26 cellular contexts compared by ENCODE assay signal in the genomic region with DNA sequence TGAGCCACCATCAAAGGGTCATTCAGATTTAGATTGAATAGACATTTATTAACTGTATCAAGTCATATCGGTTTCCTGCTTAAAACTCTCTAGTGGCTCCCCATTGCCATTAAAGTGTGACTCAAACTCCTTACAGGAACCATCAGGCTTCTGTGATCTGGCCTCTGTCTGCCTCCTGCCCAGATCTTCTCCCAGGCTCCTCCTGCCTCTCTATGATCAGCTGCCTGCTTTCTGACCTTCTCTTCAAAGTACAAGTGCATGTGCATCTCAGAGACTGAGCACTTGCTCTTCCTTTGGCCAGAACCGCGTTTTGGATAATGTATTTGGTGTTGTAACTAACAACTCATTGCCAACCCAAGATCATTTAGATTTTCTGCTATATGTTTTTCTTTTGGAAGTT. TPM values are rescaled to one million over a fixed set of nuclear protein-coding genes. Genes with fewer than 3 reads are reported as not detected.
DNase-seq lines count a peak whose midpoint lies in the region; ATAC-seq and TF ChIP-seq lines count a peak whose summit lies in the region.
"Had no signal": no experiment of that assay in that cellular context is flagged by ENCODE, and none has a peak within 500 bp of the region (broad histone marks: within the 10 kb centered on the region; RNA-seq: fewer than 3 reads in every experiment).

No MANE protein-coding gene starts in this region.

- H3K27me3 ChIP-seq in HCT116 (ENCODE audit: insufficient read depth, low read length): no peaks in the 10 kb centered on the region
- H3K27me3 ChIP-seq: BLaER1 had no signal

- H3K4me1 ChIP-seq in HCT116 (ENCODE audit: control insufficient read depth in 1 of 2, insufficient read depth in 2 of 2, low read length in 2 of 2): peaks cover 0 to 14% of the 10 kb centered on the region in 2 experiments; a peak in 2 of 4 replicates
- H3K4me1 ChIP-seq: BLaER1 had no signal

- H3K9me3 ChIP-seq in HCT116 (ENCODE audit: control insufficient read depth in 1 of 2, insufficient read depth in 1 of 2, low read depth in 1 of 2, low read length in 2 of 2): no peaks in the 10 kb centered on the region
- H3K9me3 ChIP-seq: BLaER1, Caco-2 had no signal

- H2AFZ ChIP-seq in HCT116 (ENCODE audit: low read depth, low read length, poor library complexity, severe bottlenecking): no peak overlapping the region

- CTCF ChIA-PET in HCT116 (lab: Charles Lee): no interaction called here

- H3K9me2 ChIP-seq in HCT116 (ENCODE audit: insufficient read depth): no peaks in the 10 kb centered on the region

- DNase-seq in HCT116 (ENCODE audit: low read depth, low spot score) (no peak), LoVo (ENCODE audit: low spot score) (peak; percentile 62), stromal cell of bone marrow (ENCODE audit: low read depth) (peak; percentile 6), hippocampal formation (lab: John Stamatoyannopoulos, UW) (no peak)
- no peak for DNase-seq in activated T-cell treated with anti-CD3 and anti-CD28 coated beads, Interleukin-2, amount 50 U/mL, for 1 hour
- DNase-seq: Caco-2; CD4-positive, alpha-beta T cell; DMS 273 treated with DMSO at 0.1 percent for 48 hours; HFFc6; MM.1S; NCI-H1048; NCI-H1436; NCI-H2029; NCI-H2171 treated with DMSO at 0.1 percent for 48 hours; NCI-H524 treated with DMSO at 0.1 percent for 48 hours; NCI-H82; OCI-M1; Right ventricle myocardium superior; SW 1271 had no signal

- ATAC-seq in HCT116 (peak; percentile 53; the same call in 1 of the 2 replicates), GM18519 (IDR thresholded peaks at IDR 0.05; ENCODE audit: low FRiP score, unreplicated experiment) (no peak)
- ATAC-seq: HepG2, K562 had no signal

- H3K79me2 ChIP-seq in HCT116 (ENCODE audit: insufficient read depth, low read length): no peaks in the 10 kb centered on the region

- TF ChIP-seq POLR2A in HCT116 (IDR thresholded peaks at IDR 0.05; ENCODE audit: borderline replicate concordance, extremely low read depth, insufficient read depth, insufficient read length): no peak

- intact Hi-C loops in HCT116 (cut with micrococcal nuclease): no loop called here

- H3K9ac ChIP-seq in HCT116 (ENCODE audit: low read length): no peak overlapping the region
- H3K9ac ChIP-seq: BLaER1 had no signal

- H3K27ac ChIP-seq in HCT116 (ENCODE audit: low read depth, low read length): no peak overlapping the region
- peak overlapping the region; percentile 16; the same call in 1 of the 2 replicates for H3K27ac ChIP-seq in VCaP
- H3K27ac ChIP-seq: BLaER1 had no signal

- no peak overlapping the region for H3K4me3 ChIP-seq in HCT116 (replicated peaks in 1 of 2; ENCODE audit: low read depth in 1 of 2, low read length in 2 of 2)
- H3K4me3 ChIP-seq: BLaER1, K562 had no signal

- TF ChIP-seq CTCF in HCT116 (IDR thresholded peaks at IDR 0.05 in 2 of 3, conservative IDR thresholded peaks at IDR 0.05 in 1 of 3; ENCODE audit: borderline replicate concordance in 1 of 3, insufficient read depth in 1 of 3, low read depth in 2 of 3, low read length in 2 of 3) (no peak), VCaP (conservative IDR thresholded peaks at IDR 0.05) (no peak)

- BruUV-seq in HCT116 (replicated peaks; lab: Mats Ljungman, UMichigan): no TSS peak

- no peak overlapping the region for H3K4me2 ChIP-seq in HCT116 (ENCODE audit: low read length)
- H3K4me2 ChIP-seq: BLaER1 had no signal

- RAD21 ChIA-PET in HCT116 (lab: Charles Lee; ENCODE audit: low non-redundant PET in 1 of 2, low total read pairs in 2 of 2, uncharacterized antibody in 2 of 2, unreplicated experiment in 2 of 2): no interaction called here

- no peaks in the 10 kb centered on the region for H4K20me1 ChIP-seq in HCT116 (ENCODE audit: insufficient read depth)
- H4K20me1 ChIP-seq: BLaER1 had no signal

- no peaks in the 10 kb centered on the region for H3K36me3 ChIP-seq in HCT116 (ENCODE audit: control insufficient read depth in 1 of 2, insufficient read depth in 2 of 2, low read length in 2 of 2)
- H3K36me3 ChIP-seq: BLaER1 had no signal

- POLR2A ChIA-PET in HCT116 (lab: Charles Lee): no interaction called here

- TF ChIP-seq RAD21 in HCT116 (IDR thresholded peaks at IDR 0.05; ENCODE audit: low read depth): no peak

TF ChIP-seq in HCT116, 20 proteins besides CTCF, POLR2A, EP300 and RAD21:
- TF ChIP-seq, protein P1, sequence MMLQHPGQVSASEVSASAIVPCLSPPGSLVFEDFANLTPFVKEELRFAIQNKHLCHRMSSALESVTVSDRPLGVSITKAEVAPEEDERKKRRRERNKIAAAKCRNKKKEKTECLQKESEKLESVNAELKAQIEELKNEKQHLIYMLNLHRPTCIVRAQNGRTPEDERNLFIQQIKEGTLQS (IDR thresholded peaks at IDR 0.05): no peak
- TF ChIP-seq SRF (IDR thresholded peaks at IDR 0.05; ENCODE audit: low read depth) (no peak), ZNF274 (IDR thresholded peaks at IDR 0.05; ENCODE audit: low read depth, low read length) (no peak), ZFX (IDR thresholded peaks at IDR 0.05) (no peak), FOSL1 (IDR thresholded peaks at IDR 0.05; ENCODE audit: low read depth) (no peak), EGR1 (IDR thresholded peaks at IDR 0.05; ENCODE audit: low read depth) (no peak), TCF7L2 (IDR thresholded peaks at IDR 0.05; ENCODE audit: borderline replicate concordance, extremely low read depth, insufficient read depth, insufficient read length) (no peak), CEBPB (IDR thresholded peaks at IDR 0.05; ENCODE audit: low read depth) (no peak), ELF1 (IDR thresholded peaks at IDR 0.05; ENCODE audit: borderline replicate concordance, low read depth) (no peak), SIN3A (IDR thresholded peaks at IDR 0.05; ENCODE audit: low read depth) (no peak)
- TF ChIP-seq, protein P2, sequence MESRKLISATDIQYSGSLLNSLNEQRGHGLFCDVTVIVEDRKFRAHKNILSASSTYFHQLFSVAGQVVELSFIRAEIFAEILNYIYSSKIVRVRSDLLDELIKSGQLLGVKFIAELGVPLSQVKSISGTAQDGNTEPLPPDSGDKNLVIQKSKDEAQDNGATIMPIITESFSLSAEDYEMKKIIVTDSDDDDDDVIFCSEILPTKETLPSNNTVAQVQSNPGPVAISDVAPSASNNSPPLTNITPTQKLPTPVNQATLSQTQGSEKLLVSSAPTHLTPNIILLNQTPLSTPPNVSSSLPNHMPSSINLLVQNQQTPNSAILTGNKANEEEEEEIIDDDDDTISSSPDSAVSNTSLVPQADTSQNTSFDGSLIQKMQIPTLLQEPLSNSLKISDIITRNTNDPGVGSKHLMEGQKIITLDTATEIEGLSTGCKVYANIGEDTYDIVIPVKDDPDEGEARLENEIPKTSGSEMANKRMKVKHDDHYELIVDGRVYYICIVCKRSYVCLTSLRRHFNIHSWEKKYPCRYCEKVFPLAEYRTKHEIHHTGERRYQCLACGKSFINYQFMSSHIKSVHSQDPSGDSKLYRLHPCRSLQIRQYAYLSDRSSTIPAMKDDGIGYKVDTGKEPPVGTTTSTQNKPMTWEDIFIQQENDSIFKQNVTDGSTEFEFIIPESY (IDR thresholded peaks at IDR 0.05; ENCODE audit: extremely low read depth, insufficient replicate concordance, low read length): no peak
- TF ChIP-seq, protein P3, sequence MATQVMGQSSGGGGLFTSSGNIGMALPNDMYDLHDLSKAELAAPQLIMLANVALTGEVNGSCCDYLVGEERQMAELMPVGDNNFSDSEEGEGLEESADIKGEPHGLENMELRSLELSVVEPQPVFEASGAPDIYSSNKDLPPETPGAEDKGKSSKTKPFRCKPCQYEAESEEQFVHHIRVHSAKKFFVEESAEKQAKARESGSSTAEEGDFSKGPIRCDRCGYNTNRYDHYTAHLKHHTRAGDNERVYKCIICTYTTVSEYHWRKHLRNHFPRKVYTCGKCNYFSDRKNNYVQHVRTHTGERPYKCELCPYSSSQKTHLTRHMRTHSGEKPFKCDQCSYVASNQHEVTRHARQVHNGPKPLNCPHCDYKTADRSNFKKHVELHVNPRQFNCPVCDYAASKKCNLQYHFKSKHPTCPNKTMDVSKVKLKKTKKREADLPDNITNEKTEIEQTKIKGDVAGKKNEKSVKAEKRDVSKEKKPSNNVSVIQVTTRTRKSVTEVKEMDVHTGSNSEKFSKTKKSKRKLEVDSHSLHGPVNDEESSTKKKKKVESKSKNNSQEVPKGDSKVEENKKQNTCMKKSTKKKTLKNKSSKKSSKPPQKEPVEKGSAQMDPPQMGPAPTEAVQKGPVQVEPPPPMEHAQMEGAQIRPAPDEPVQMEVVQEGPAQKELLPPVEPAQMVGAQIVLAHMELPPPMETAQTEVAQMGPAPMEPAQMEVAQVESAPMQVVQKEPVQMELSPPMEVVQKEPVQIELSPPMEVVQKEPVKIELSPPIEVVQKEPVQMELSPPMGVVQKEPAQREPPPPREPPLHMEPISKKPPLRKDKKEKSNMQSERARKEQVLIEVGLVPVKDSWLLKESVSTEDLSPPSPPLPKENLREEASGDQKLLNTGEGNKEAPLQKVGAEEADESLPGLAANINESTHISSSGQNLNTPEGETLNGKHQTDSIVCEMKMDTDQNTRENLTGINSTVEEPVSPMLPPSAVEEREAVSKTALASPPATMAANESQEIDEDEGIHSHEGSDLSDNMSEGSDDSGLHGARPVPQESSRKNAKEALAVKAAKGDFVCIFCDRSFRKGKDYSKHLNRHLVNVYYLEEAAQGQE (IDR thresholded peaks at IDR 0.05; ENCODE audit: low read depth): no peak

RNA-seq across cellular contexts. Expression of a gene that starts 52.7 kb away (rescaled TPM):
- total RNA-seq in HCT116 (2021; ENCODE audit: unreplicated experiment): 1.1 TPM
- polyA plus RNA-seq in HCT116 (2012): 0.62 and 0.83 TPM in 2 replicates
- total RNA-seq: CD4-positive, alpha-beta T cell; G401; HepG2; HFFc6; K562; RPMI7951 had no signal
- polyA plus RNA-seq: HepG2, K562 had no signal

Comparison
In these comparisons a context has a peak if more than half of its experiments do, and no peak if none do; other contexts are left out.
1. DNase-seq: peak in LoVo (single experiment) and stromal cell of bone marrow (single experiment); none in HCT116 (single experiment), activated T-cell treated with anti-CD3 and anti-CD28 coated beads, Interleukin-2, amount 50 U/mL, for 1 hour (single experiment) and hippocampal formation (0 of 2).